15 cellular contexts compared by ENCODE assay signal in the genomic region with DNA sequence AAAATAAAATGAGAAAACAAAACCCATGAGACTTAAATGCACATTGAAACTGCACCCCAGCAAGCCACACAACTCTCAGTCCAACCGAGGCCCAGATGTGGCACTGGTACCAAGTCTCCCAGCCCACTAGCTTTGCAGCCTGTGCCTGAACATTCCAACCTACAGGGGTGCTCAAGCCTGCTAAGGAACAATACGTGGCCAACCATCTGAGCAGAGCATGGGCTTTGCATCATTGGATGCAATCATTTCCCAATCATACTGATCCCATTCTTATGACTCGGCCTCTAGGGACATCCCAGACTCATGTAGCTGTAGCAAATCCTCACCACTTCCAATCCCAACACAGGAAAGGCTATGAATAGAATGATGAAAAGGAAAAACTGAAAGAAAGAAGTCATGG.
DNase-seq lines count a peak whose midpoint lies in the region; ATAC-seq, FAIRE-seq and TF ChIP-seq lines count a peak whose summit lies in the region.
"Had no signal": no experiment of that assay in that cellular context is flagged by ENCODE, and none has a peak within 500 bp of the region (broad histone marks: within the 10 kb centered on the region; RNA-seq: fewer than 3 reads in every experiment).

No MANE protein-coding gene starts in this region.

- H3K27ac ChIP-seq in AG04450 (ENCODE audit: low read depth, low read length): no peak overlapping the region
- H3K27ac ChIP-seq: suprapubic skin had no signal

- no peaks in the 10 kb centered on the region for H3K9me3 ChIP-seq in AG04450 (ENCODE audit: control insufficient read depth, insufficient read depth, low read length)
- H3K9me3 ChIP-seq: suprapubic skin had no signal

- H3K4me3 ChIP-seq in AG04450 (ENCODE audit: low read depth, low read length): no peak overlapping the region
- no peak overlapping the region for H3K4me3 ChIP-seq in HFF-Myc (replicated peaks; ENCODE audit: low read depth, low read length)
- H3K4me3 ChIP-seq in bronchial epithelial cell (ENCODE audit: low read depth, low read length): no peak overlapping the region
- H3K4me3 ChIP-seq: lung, suprapubic skin had no signal

- H3K36me3 ChIP-seq in bronchial epithelial cell (ENCODE audit: control insufficient read depth, insufficient read depth, low read length): no peaks in the 10 kb centered on the region
- H3K36me3 ChIP-seq: suprapubic skin had no signal

- peak; percentile 30; the same call in 1 of the 2 replicates for TF ChIP-seq CTCF in AG04450 (IDR thresholded peaks at IDR 0.05; ENCODE audit: low read depth, low read length)
- peak; percentile 10 for TF ChIP-seq CTCF in HFF-Myc (IDR thresholded peaks at IDR 0.05; ENCODE audit: low read depth, low read length, missing control alignments)
- peak; percentile 47 for TF ChIP-seq CTCF in bronchial epithelial cell (IDR thresholded peaks at IDR 0.05; ENCODE audit: insufficient read depth, low read length, severe bottlenecking)

- H3K4me1 Mint-ChIP-seq in activated T-helper 17 cell treated with anti-CD3 and anti-CD28 coated beads, Interleukin-2, amount 50 U/mL, for 72 hours: no peaks in the 10 kb centered on the region
- H3K4me1 Mint-ChIP-seq: central memory CD8-positive, alpha-beta T cell had no signal

- POLR2A ChIA-PET in AG04450 (lab: Yijun Ruan, JAX): no interaction called here

- no peak overlapping the region for H3K4me3 Mint-ChIP-seq in activated T-helper 17 cell treated with anti-CD3 and anti-CD28 coated beads, Interleukin-2, amount 50 U/mL, for 72 hours
- H3K4me3 Mint-ChIP-seq: activated T-helper 1 cell treated with anti-CD3 and anti-CD28 coated beads, Interleukin-12 subunit alpha, Interleukin-12 subunit beta, Interleukin-2, Interleukin-4 antibody, amounts not matched to agents 30 ng/mL and 10 ng/mL and 1 ng/mL, durations not matched to agents 14 hours and 24 hours and 36 hours; central memory CD8-positive, alpha-beta T cell had no signal

- CTCF ChIA-PET in AG04450 (lab: Charles Lee): interaction anchor here (0.6 to 1.3 kb wide), 4 partner anchors 10 to 118 kb away, joined by 3 to 5 read pairs (median 4); no protein-coding TSS in a partner anchor

- H3K9me3 Mint-ChIP-seq in activated T-helper 17 cell treated with anti-CD3 and anti-CD28 coated beads, Interleukin-2, amount 50 U/mL, for 72 hours: no peaks in the 10 kb centered on the region

- FAIRE-seq in bronchial epithelial cell (lab: Jason Lieb, UNC): no peak

- H3K27me3 Mint-ChIP-seq in activated T-helper 17 cell treated with anti-CD3 and anti-CD28 coated beads, Interleukin-2, amount 50 U/mL, for 72 hours: peaks cover 10% of the 10 kb centered on the region

- H3K36me3 Mint-ChIP-seq in activated T-helper 17 cell treated with anti-CD3 and anti-CD28 coated beads, Interleukin-2, amount 50 U/mL, for 72 hours (ENCODE audit: low read depth): no peaks in the 10 kb centered on the region

- ATAC-seq in GM21723 (IDR thresholded peaks at IDR 0.05; ENCODE audit: unreplicated experiment): no peak
- ATAC-seq in activated T-helper 17 cell treated with anti-CD3 and anti-CD28 coated beads, Interleukin-2, amount 50 U/mL, for 72 hours (replicated peaks): no peak

- H3K27ac Mint-ChIP-seq in activated T-helper 17 cell treated with anti-CD3 and anti-CD28 coated beads, Interleukin-2, amount 50 U/mL, for 72 hours: no peak overlapping the region
- H3K27ac Mint-ChIP-seq: activated T-helper 1 cell treated with anti-CD3 and anti-CD28 coated beads, Interleukin-12 subunit alpha, Interleukin-12 subunit beta, Interleukin-2, Interleukin-4 antibody, amounts not matched to agents 30 ng/mL and 10 ng/mL and 1 ng/mL, durations not matched to agents 14 hours and 24 hours and 36 hours had no signal

- no peak for DNase-seq in AG04450 (ENCODE audit: low read depth, low spot score)
- DNase-seq in HFF-Myc (ENCODE audit: extremely low read depth, low read depth): no peak
- DNase-seq in bronchial epithelial cell (ENCODE audit: low read depth): peak; percentile 83
- DNase-seq in iPS-NIHi11 (ENCODE audit: low spot score): peak; percentile 23
- DNase-seq in DMS53 (lab: John Stamatoyannopoulos, UW): no peak
- no peak for DNase-seq in ureter (ENCODE audit: low spot score)
- DNase-seq: activated CD4-positive, alpha-beta T cell treated with anti-CD3 and anti-CD28 coated beads for 1 hour; C1 segment of cervical spinal cord; SHP77 had no signal

- no peaks in the 10 kb centered on the region for H3K27me3 ChIP-seq in AG04450 (ENCODE audit: control insufficient read depth, insufficient read depth, low read length)
- no peaks in the 10 kb centered on the region for H3K27me3 ChIP-seq in bronchial epithelial cell (ENCODE audit: control insufficient read depth, insufficient read depth, low read length)
- H3K27me3 ChIP-seq: suprapubic skin had no signal

Comparison
In these comparisons a context has a peak if more than half of its experiments do, and no peak if none do; other contexts are left out.
1. DNase-seq: peak in bronchial epithelial cell (single experiment) and iPS-NIHi11 (single experiment); none in AG04450 (single experiment), HFF-Myc (single experiment), DMS53 (single experiment) and ureter (single experiment).
2. Peak in every context shown above with its lines, with median percentiles within 50 percentile points of each other: CTCF ChIP-seq.